17 cellular contexts compared by ENCODE assay signal in genomic region chr14:57617510-57617909, GRCh38.
A peak's percentile ranks its signal among the peaks of the same experiment; 100 is the strongest.
DNase-seq lines count a peak whose midpoint lies in the region; ATAC-seq and TF ChIP-seq lines count a peak whose summit lies in the region.
"Had no signal": no experiment of that assay in that cellular context is flagged by ENCODE, and none has a peak within 500 bp of the region (broad histone marks: within the 10 kb centered on the region; RNA-seq: fewer than 3 reads in every experiment).

No MANE protein-coding gene starts in this region.

- no CpG with 5 or more reads among the region's 1 CpG for WGBS in mesendoderm (ENCODE audit: extremely low coverage, insufficient coverage, low lambda C conversion rate)

- no peak overlapping the region for H2AK5ac ChIP-seq in mesendoderm (ENCODE audit: low read length)

- H2BK120ac ChIP-seq in mesendoderm (ENCODE audit: low read depth, low read length): no peak overlapping the region

- H3K56ac ChIP-seq in mesendoderm (ENCODE audit: low read length): no peak overlapping the region

- no peak overlapping the region for H2BK5ac ChIP-seq in mesendoderm (ENCODE audit: low read length)

- H3K79me2 ChIP-seq in mesendoderm (ENCODE audit: control insufficient read depth, insufficient read depth, low read length): no peaks in the 10 kb centered on the region

- H3K4ac ChIP-seq in mesendoderm (ENCODE audit: low read depth, low read length): no peak overlapping the region

- no peak overlapping the region for H3K4me3 ChIP-seq in A673 (ENCODE audit: low read depth, low read length, poor library complexity, severe bottlenecking)
- no peak overlapping the region for H3K4me3 ChIP-seq in mesendoderm (ENCODE audit: low read length)

- no peaks in the 10 kb centered on the region for H3K79me1 ChIP-seq in mesendoderm (ENCODE audit: low read length)

- H3K4me1 ChIP-seq in A673 (ENCODE audit: insufficient read depth, low read length, poor library complexity, severe bottlenecking) (no peaks in the 10 kb centered on the region), mesendoderm (ENCODE audit: control insufficient read depth, low read depth, low read length) (no peaks in the 10 kb centered on the region)

- DNase-seq in A673 (ENCODE audit: low spot score) (peak; percentile 29), HT1080 (ENCODE audit: low read depth) (peak; percentile 39), iPS DF 4.7 (ENCODE audit: extremely low read depth, low spot score) (peak; percentile 28), mesendoderm (peak; percentile 90), NCI-H748 (lab: John Stamatoyannopoulos, UW; ENCODE audit: unreplicated experiment) (no peak)
- DNase-seq: 8988T, C1 segment of cervical spinal cord, DMS153, HCEC 1CT, NCI-H1417 treated with DMSO at 0.1 percent for 48 hours, NCI-H2029 treated with DMSO at 0.1 percent for 48 hours, NCI-H2227 treated with DMSO at 0.1 percent for 48 hours, NCI-H524 treated with DMSO at 0.1 percent for 48 hours, PC-3 had no signal

- intact Hi-C loops in A673 (cut with micrococcal nuclease; ENCODE audit: unreplicated experiment): no loop called here

- no peak overlapping the region for H3K4me2 ChIP-seq in mesendoderm (ENCODE audit: low read length)

- BruUV-seq in A673 (replicated peaks; lab: Mats Ljungman, UMichigan): no TSS peak

- H3K9ac ChIP-seq in mesendoderm (ENCODE audit: low read length): no peak overlapping the region

- no peaks in the 10 kb centered on the region for H3K27me3 ChIP-seq in A673 (replicated peaks; ENCODE audit: insufficient read depth, low read depth, low read length, poor library complexity)
- no peaks in the 10 kb centered on the region for H3K27me3 ChIP-seq in mesendoderm (ENCODE audit: insufficient read depth, low read length, poor library complexity)

- H3K23ac ChIP-seq in mesendoderm (ENCODE audit: low read length): no peak overlapping the region

- no peaks in the 10 kb centered on the region for H3K9me3 ChIP-seq in A673 (ENCODE audit: low read depth, low read length, poor library complexity, severe bottlenecking)

- CTCF ChIA-PET in A673 (lab: Charles Lee): no interaction called here

- no peak overlapping the region for H3K27ac ChIP-seq in A673 (ENCODE audit: low read depth, low read length, poor library complexity, severe bottlenecking)
- H3K27ac ChIP-seq in mesendoderm (ENCODE audit: low read depth, low read length): no peak overlapping the region

- H4K5ac ChIP-seq in mesendoderm (ENCODE audit: low read length): no peak overlapping the region

- no peak for TF ChIP-seq CTCF in A673 (conservative IDR thresholded peaks at IDR 0.05; ENCODE audit: low read depth, low read length)

- H2BK15ac ChIP-seq in mesendoderm (replicated peaks; ENCODE audit: low read depth): no peak overlapping the region

- ATAC-seq in GM19467 (IDR thresholded peaks at IDR 0.05; ENCODE audit: unreplicated experiment): no peak
- no peak for ATAC-seq in GM18861 (IDR thresholded peaks at IDR 0.05; ENCODE audit: unreplicated experiment)
- no peak for ATAC-seq in HG03442 (IDR thresholded peaks at IDR 0.05; ENCODE audit: unreplicated experiment)
- ATAC-seq: PC-3 had no signal

- H3K36me3 ChIP-seq in A673 (ENCODE audit: insufficient read depth, low read length, poor library complexity, severe bottlenecking) (no peaks in the 10 kb centered on the region), mesendoderm (ENCODE audit: control insufficient read depth, insufficient read depth, low read length) (no peaks in the 10 kb centered on the region)

- H3K18ac ChIP-seq in mesendoderm (ENCODE audit: low read length): no peak overlapping the region

- POLR2A ChIA-PET in A673 (lab: Charles Lee; ENCODE audit: low non-redundant PET): no interaction called here

- H4K8ac ChIP-seq in mesendoderm (ENCODE audit: low read depth, low read length): no peak overlapping the region
